ENCODE assay signal across 28 cellular contexts in the genomic region with DNA sequence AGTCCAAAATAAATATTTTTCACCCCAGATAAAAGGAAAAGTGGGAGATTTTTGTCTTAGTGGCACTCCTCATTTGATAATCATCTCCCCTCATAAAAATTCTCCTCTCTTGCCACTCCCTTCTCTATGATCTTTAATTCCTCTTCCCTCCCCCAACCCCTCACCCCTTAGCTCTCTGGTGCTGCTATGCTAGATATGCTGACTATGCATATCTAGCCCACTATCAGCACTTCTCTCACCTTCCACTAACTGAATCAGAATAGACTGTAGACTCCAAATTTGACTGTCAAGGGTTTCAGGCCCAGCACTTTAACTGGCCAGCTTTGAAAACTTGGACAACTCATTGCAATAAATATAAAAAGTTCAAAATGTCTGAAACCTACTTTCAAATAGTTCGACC.
"Had no signal": no experiment of that assay in that cellular context is flagged by ENCODE, and none has a peak within 500 bp of the region (broad histone marks: within the 10 kb centered on the region; RNA-seq: fewer than 3 reads in every experiment).

No MANE protein-coding gene starts in this region.

- H3K27ac ChIP-seq: neural progenitor cell, ovary, parathyroid adenoma, psoas muscle, skin epidermis, spleen, suprapubic skin, testis, tibial artery, transverse colon, upper lobe of right lung, uterus had no signal

- ATAC-seq: natural killer cell; psoas muscle; right cardiac atrium; sciatic nerve; stimulated activated memory B cell treated with anti-CD40 and anti-IgM and Interleukin-4, amounts not matched to agents 10 μg/mL and 1 μg/mL and 100 μg/mL, for 72 hours; stimulated activated naive CD8-positive, alpha-beta T cell treated with anti-CD3 and anti-CD28 coated beads, Interleukin-15, amount 100 ng/mL, for 72 hours; stimulated activated naive CD8-positive, alpha-beta T cell treated with anti-CD3 and anti-CD28 coated beads, Interleukin-15, Interleukin-2, amounts not matched to agents 100 U/mL and 50 U/mL, for 24 hours; upper lobe of right lung had no signal

- H3K36me3 ChIP-seq: neural progenitor cell, ovary, spleen, suprapubic skin, tibial artery, transverse colon, upper lobe of right lung, uterus had no signal

- H3K9me3 ChIP-seq: ovary, psoas muscle, spleen, suprapubic skin, testis, tibial artery, transverse colon, upper lobe of right lung, uterus had no signal

- H3K9ac ChIP-seq: neural progenitor cell, parathyroid adenoma had no signal

- DNase-seq: natural killer cell; occipital lobe; ovary; posterior cingulate gyrus; psoas muscle; right cardiac atrium; spleen; stimulated activated CD4-positive, alpha-beta T cell treated with anti-CD3 and anti-CD28 coated beads, Interleukin-12 subunit alpha, Interleukin-12 subunit beta, amount 100 ng/mL, for 4 hours; stimulated activated CD4-positive, alpha-beta T cell treated with anti-CD3 and anti-CD28 coated beads, Interleukin-1b, Interleukin-23, amount 100 ng/mL, for 48 hours; stimulated activated CD4-positive, alpha-beta T cell treated with anti-CD3 and anti-CD28 coated beads, Interleukin-4, amount 100 ng/mL, for 1 hour; stimulated activated CD4-positive, alpha-beta T cell treated with anti-CD3 and anti-CD28 coated beads, Interleukin-4, amount 100 ng/mL, for 4 hours; stimulated activated CD8-positive, alpha-beta memory T cell treated with anti-CD3 and anti-CD28 coated beads, Interleukin-4, amount 100 ng/mL, for 48 hours; stimulated activated naive CD4-positive, alpha-beta T cell; stimulated activated naive CD8-positive, alpha-beta T cell treated with anti-CD3 and anti-CD28 coated beads, Interleukin-15, amount 100 ng/mL, for 72 hours; stimulated activated naive CD8-positive, alpha-beta T cell treated with anti-CD3 and anti-CD28 coated beads, Interleukin-15, Interleukin-2, amounts not matched to agents 100 U/mL and 50 U/mL, for 24 hours; substantia nigra; testis; tibial artery; transverse colon; upper lobe of right lung; uterus had no signal

- H3K4me2 ChIP-seq: neural progenitor cell, smooth muscle cell had no signal

- H3K4me3 ChIP-seq: neural progenitor cell, ovary, psoas muscle, skin epidermis, smooth muscle cell, spleen, suprapubic skin, testis, tibial artery, transverse colon, upper lobe of right lung, uterus had no signal

- H2AFZ ChIP-seq: neural progenitor cell, parathyroid adenoma had no signal

- H3K4me1 ChIP-seq: neural progenitor cell, parathyroid adenoma, psoas muscle, spleen, suprapubic skin, testis, transverse colon, upper lobe of right lung, uterus had no signal

- H3K27me3 ChIP-seq: neural progenitor cell, ovary, spleen, suprapubic skin, testis, tibial artery, transverse colon, upper lobe of right lung, uterus had no signal

- H3K79me2 ChIP-seq: parathyroid adenoma had no signal
